Comparison of ENCODE assay signal across 7 cellular contexts in the genomic region with DNA sequence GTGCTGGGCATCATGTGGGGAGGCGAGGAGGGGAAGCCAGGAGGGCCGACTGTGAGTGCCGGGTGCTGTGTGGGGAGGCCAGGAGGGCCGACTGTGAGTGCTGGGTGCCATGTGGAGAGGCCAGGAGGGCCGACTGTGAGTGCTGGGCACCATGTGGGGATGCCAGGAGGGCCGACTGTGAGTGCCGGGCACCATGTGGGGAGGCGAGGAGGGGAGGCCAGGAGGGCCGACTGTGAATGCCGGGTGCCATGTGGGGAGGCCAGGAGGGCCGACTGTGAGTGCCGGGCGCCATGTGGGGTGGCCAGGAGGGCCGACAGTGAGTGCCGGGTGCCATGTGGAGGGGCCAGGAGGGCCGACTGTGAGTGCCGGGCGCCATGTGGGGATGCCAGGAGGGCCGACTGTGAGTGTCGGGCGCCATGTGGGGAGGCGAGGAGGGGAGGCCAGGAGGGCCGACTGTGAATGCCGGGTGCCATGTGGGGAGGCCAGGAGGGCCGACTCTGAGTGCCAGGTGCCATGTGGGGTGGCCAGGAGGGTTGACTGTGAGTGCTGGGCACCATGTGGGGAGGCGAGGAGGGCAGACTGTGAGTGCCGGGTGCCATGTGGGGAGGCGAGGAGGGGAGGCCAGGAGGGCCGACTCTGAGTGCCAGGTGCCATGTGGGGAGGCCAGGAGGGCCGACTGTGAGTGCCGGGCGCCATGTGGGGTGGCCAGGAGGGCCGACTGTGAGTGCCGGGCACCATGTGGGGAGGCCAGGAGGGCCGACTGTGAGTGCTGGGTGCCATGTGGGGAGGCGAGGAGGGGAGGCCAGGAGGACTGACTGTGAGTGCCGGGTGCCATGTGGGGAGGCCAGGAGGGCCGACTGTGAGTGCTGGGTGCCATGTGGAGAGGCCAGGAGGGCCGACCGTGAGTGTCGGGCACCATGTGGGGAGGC. TPM values are rescaled to one million over a fixed set of nuclear protein-coding genes. Genes with fewer than 3 reads are reported as not detected.
A peak's percentile ranks its signal among the peaks of the same experiment; 100 is the strongest.
DNase-seq lines count a peak whose midpoint lies in the region; ATAC-seq and TF ChIP-seq lines count a peak whose summit lies in the region.
"Not testable (repeated sequence)": the region's sequence is repeated elsewhere in the genome, so short reads cannot be mapped to it uniquely, and the experiment has no call there.

No MANE protein-coding gene starts in this region.

- H3K27ac ChIP-seq in caudate nucleus (ENCODE audit: low read depth, low read length) (peak overlapping the region; percentile 50), thoracic aorta (peak overlapping the region; percentile 46 to 51)

- peaks cover 0 to 15% of the 10 kb centered on the region in 2 donors for H3K4me1 ChIP-seq in thoracic aorta (ENCODE audit: control insufficient read depth in 1 of 2, low read depth in 2 of 2)

- not testable (repeated sequence) for H3K36me3 ChIP-seq in thoracic aorta

- ATAC-seq in WTC11; thoracic aorta (ENCODE audit: insufficient number of reproducible peaks, low FRiP score, low read depth): not testable (repeated sequence)

- H3K4me1 Mint-ChIP-seq in WTC11 = not testable (repeated sequence)

- not testable (repeated sequence) for H3K9me3 Mint-ChIP-seq in WTC11

- H3K4me3 ChIP-seq in thoracic aorta = not testable (repeated sequence)

- H3K27me3 Mint-ChIP-seq in WTC11 (ENCODE audit: low read depth) = not testable (repeated sequence)

- not testable (repeated sequence) for H3K4me3 Mint-ChIP-seq in WTC11

- TF ChIP-seq CTCF in WTC11 (IDR thresholded peaks at IDR 0.05); thoracic aorta (IDR thresholded peaks at IDR 0.05): not testable (repeated sequence)

- CTCF ChIA-PET in WTC11 (lab: Charles Lee) = not testable (repeated sequence)

- POLR2A ChIA-PET in WTC11 (lab: Charles Lee) = not testable (repeated sequence)

- not testable (repeated sequence) for H3K27me3 ChIP-seq in thoracic aorta (replicated peaks; ENCODE audit: insufficient read depth)

- not testable (repeated sequence) for H3K9me3 ChIP-seq in thoracic aorta

- H3K36me3 Mint-ChIP-seq in WTC11 = peaks cover 67% of the 10 kb centered on the region

- peak overlapping the region; percentile 26; the same call in 1 of the 2 replicates for H3K27ac Mint-ChIP-seq in WTC11

- DNase-seq in NCI-H1436 (lab: John Stamatoyannopoulos, UW) = peak; percentile 74
- not testable (repeated sequence) for DNase-seq in WTC11 (ENCODE audit: low spot score); thoracic aorta (ENCODE audit: low spot score)
- peak in 55 of 61 donors; percentile 23 to 94 (median 70) for DNase-seq in caudate nucleus (lab: John Stamatoyannopoulos, UW)
- peak; percentile 83 for DNase-seq in globus pallidus (ENCODE audit: low spot score)
- DNase-seq in medulla oblongata (ENCODE audit: extremely low spot score) = peak; percentile 78
- DNase-seq in occipital lobe (lab: John Stamatoyannopoulos, UW) = peak; percentile 87

RNA-seq across cellular contexts. Expression of a gene that starts 22.1 kb away (rescaled TPM):
- total RNA-seq in WTC11 (2021) = 23.4 to 31.1 TPM (median 24.7 TPM) in 3 replicates
- total RNA-seq in occipital lobe = 12.5 TPM
- 10 to 100 TPM; 17.1 to 34.0 TPM for total RNA-seq in thoracic aorta

RNA-seq across cellular contexts. Expression of a gene that starts 49.1 kb away (rescaled TPM):
- 45.1 to 61.1 TPM (median 60.4 TPM) in 3 replicates for total RNA-seq in WTC11 (2021)
- total RNA-seq in occipital lobe = 125 TPM
- total RNA-seq in thoracic aorta = 100 to 1,000 TPM; 196 to 218 TPM
